ENCODE assay signal across 10 cellular contexts in genomic region chr4:53490965-53491622, GRCh38.
DNase-seq lines count a peak whose midpoint lies in the region; ATAC-seq and TF ChIP-seq lines count a peak whose summit lies in the region.
"Had no signal": no experiment of that assay in that cellular context is flagged by ENCODE, and none has a peak within 500 bp of the region (broad histone marks: within the 10 kb centered on the region; RNA-seq: fewer than 3 reads in every experiment).

No MANE protein-coding gene starts in this region.

- TF ChIP-seq CTCF in CD8-positive, alpha-beta T cell (IDR thresholded peaks at IDR 0.05), result peak; percentile 20
- peak; percentile 26 to 76 (median 71); a peak in 5 of 6 replicates for TF ChIP-seq CTCF in HCT116 (IDR thresholded peaks at IDR 0.05 in 2 of 3, conservative IDR thresholded peaks at IDR 0.05 in 1 of 3; ENCODE audit: borderline replicate concordance in 1 of 3, insufficient read depth in 1 of 3, low read depth in 2 of 3, low read length in 2 of 3)
- TF ChIP-seq CTCF in Peyer's patch (IDR thresholded peaks at IDR 0.05), result peak in 5 of 6 experiments; percentile 36 to 72 (median 67)
- TF ChIP-seq CTCF in epithelial cell of proximal tubule (conservative IDR thresholded peaks at IDR 0.05; ENCODE audit: low read depth, low read length), result peak; percentile 82

- RAD21 ChIA-PET in HCT116 (lab: Charles Lee; ENCODE audit: low non-redundant PET in 1 of 2, low total read pairs in 2 of 2, uncharacterized antibody in 2 of 2, unreplicated experiment in 2 of 2), result no interaction called here

- no peaks in the 10 kb centered on the region for H3K9me3 ChIP-seq in CD8-positive, alpha-beta T cell (ENCODE audit: low read length)
- no peaks in the 10 kb centered on the region for H3K9me3 ChIP-seq in HCT116 (ENCODE audit: control insufficient read depth in 1 of 2, insufficient read depth in 1 of 2, low read depth in 1 of 2, low read length in 2 of 2)
- H3K9me3 ChIP-seq in Peyer's patch, result no peaks in the 10 kb centered on the region

- H3K4me2 ChIP-seq in HCT116 (ENCODE audit: low read length), result no peak overlapping the region

- no peak overlapping the region for H3K4me3 Mint-ChIP-seq in CD8-positive, alpha-beta T cell
- H3K4me3 Mint-ChIP-seq: IgD-negative memory B cell, memory B cell had no signal

- H4K20me1 ChIP-seq in HCT116 (ENCODE audit: insufficient read depth), result no peaks in the 10 kb centered on the region

- POLR2A ChIA-PET in CD8-positive, alpha-beta T cell (lab: Charles Lee), result no interaction called here
- POLR2A ChIA-PET in HCT116 (lab: Charles Lee), result no interaction called here

- CTCF ChIA-PET in CD8-positive, alpha-beta T cell (lab: Charles Lee), result no interaction called here
- CTCF ChIA-PET in HCT116 (lab: Charles Lee), result interaction anchor here (0.9 to 1.8 kb wide), 2 partner anchors 10 to 743 kb away, joined by 5 read pairs; no protein-coding TSS in a partner anchor

- no peak for ATAC-seq in CD8-positive, alpha-beta T cell
- ATAC-seq in HCT116 (peak; percentile 63; the same call in 1 of the 2 replicates), GM21576 (IDR thresholded peaks at IDR 0.05; ENCODE audit: unreplicated experiment) (no peak), GM21423 (IDR thresholded peaks at IDR 0.05; ENCODE audit: unreplicated experiment) (no peak)

- H3K27ac Mint-ChIP-seq in CD8-positive, alpha-beta T cell, result no peak overlapping the region
- H3K27ac Mint-ChIP-seq: IgD-negative memory B cell, memory B cell had no signal

- no peaks in the 10 kb centered on the region for H3K4me1 ChIP-seq in CD8-positive, alpha-beta T cell (ENCODE audit: insufficient read depth, low read length)
- H3K4me1 ChIP-seq in HCT116 (ENCODE audit: control insufficient read depth in 1 of 2, insufficient read depth in 2 of 2, low read length in 2 of 2) (peaks cover 0 to 6% of the 10 kb centered on the region in 2 experiments; a peak in 1 of 4 replicates), Peyer's patch (no peaks in the 10 kb centered on the region)

- no peaks in the 10 kb centered on the region for H3K4me1 Mint-ChIP-seq in CD8-positive, alpha-beta T cell (ENCODE audit: low read depth)
- H3K4me1 Mint-ChIP-seq: IgD-negative memory B cell, memory B cell had no signal

- no peak overlapping the region for H3K9ac ChIP-seq in HCT116 (ENCODE audit: low read length)

- TF ChIP-seq RAD21 in HCT116 (IDR thresholded peaks at IDR 0.05; ENCODE audit: low read depth), result peak; percentile 41

- TF ChIP-seq POLR2A in HCT116 (IDR thresholded peaks at IDR 0.05; ENCODE audit: borderline replicate concordance, extremely low read depth, insufficient read depth, insufficient read length) (no peak), Peyer's patch (IDR thresholded peaks at IDR 0.05) (no peak)

- no peaks in the 10 kb centered on the region for H3K79me2 ChIP-seq in HCT116 (ENCODE audit: insufficient read depth, low read length)

- intact Hi-C loops in CD8-positive, alpha-beta T cell (cut with DNase I, micrococcal nuclease), result loop anchor here in 1 of 2 experiments (5.0 kb wide), 1 partner anchor 741 kb away; no protein-coding TSS in a partner anchor
- intact Hi-C loops in HCT116 (cut with micrococcal nuclease), result loop anchor here (2.0 to 5.0 kb wide), 2 partner anchors 101 to 744 kb away; partner anchors contain the start of gene LNX1

- H3K4me3 ChIP-seq in CD8-positive, alpha-beta T cell (ENCODE audit: low read depth, low read length), result no peak overlapping the region
- H3K4me3 ChIP-seq in HCT116 (replicated peaks in 1 of 2; ENCODE audit: low read depth in 1 of 2, low read length in 2 of 2), result no peak overlapping the region
- no peak overlapping the region for H3K4me3 ChIP-seq in Peyer's patch
- H3K4me3 ChIP-seq in epithelial cell of proximal tubule (ENCODE audit: low read depth, low read length), result no peak overlapping the region

- no peaks in the 10 kb centered on the region for H3K36me3 Mint-ChIP-seq in CD8-positive, alpha-beta T cell
- H3K36me3 Mint-ChIP-seq: IgD-negative memory B cell, memory B cell had no signal

- H3K9me2 ChIP-seq in HCT116 (ENCODE audit: insufficient read depth), result no peaks in the 10 kb centered on the region

- H3K27me3 Mint-ChIP-seq in CD8-positive, alpha-beta T cell (ENCODE audit: low read depth), result peaks cover 5% of the 10 kb centered on the region

- no TSS peak for BruUV-seq in HCT116 (replicated peaks; lab: Mats Ljungman, UMichigan)

- no peak overlapping the region for H2AFZ ChIP-seq in HCT116 (ENCODE audit: low read depth, low read length, poor library complexity, severe bottlenecking)

- H3K36me3 ChIP-seq in CD8-positive, alpha-beta T cell (ENCODE audit: insufficient read depth, low read length), result no peaks in the 10 kb centered on the region
- H3K36me3 ChIP-seq in HCT116 (ENCODE audit: control insufficient read depth in 1 of 2, insufficient read depth in 2 of 2, low read length in 2 of 2), result no peaks in the 10 kb centered on the region
- H3K36me3 ChIP-seq in Peyer's patch, result peaks cover 0 to 3% (median 0%) of the 10 kb centered on the region in 3 donors

- DNase-seq in CD8-positive, alpha-beta T cell, result no peak
- DNase-seq in HCT116 (ENCODE audit: low read depth, low spot score), result peak; percentile 27
- DNase-seq in Peyer's patch, result peak in 1 of 3 donors; percentile 53
- DNase-seq in epithelial cell of proximal tubule (ENCODE audit: low read depth), result no peak
- DNase-seq in non-pigmented ciliary epithelial cell (ENCODE audit: low read depth), result peak; percentile 77
- DNase-seq in stimulated activated CD4-positive, alpha-beta T cell treated with anti-CD3 and anti-CD28 coated beads, Interleukin-2, amount 100 ng/mL, for 48 hours, result no peak

- H3K27me3 ChIP-seq in CD8-positive, alpha-beta T cell (ENCODE audit: insufficient read depth, low read length), result no peaks in the 10 kb centered on the region
- H3K27me3 ChIP-seq in HCT116 (ENCODE audit: insufficient read depth, low read length), result peaks cover 2% of the 10 kb centered on the region; the same call in 1 of the 2 replicates
- H3K27me3 ChIP-seq in Peyer's patch, result no peaks in the 10 kb centered on the region

- no peak overlapping the region for H3K27ac ChIP-seq in CD8-positive, alpha-beta T cell (ENCODE audit: low read depth, low read length)
- H3K27ac ChIP-seq in HCT116 (ENCODE audit: low read depth, low read length) (no peak overlapping the region), Peyer's patch (no peak overlapping the region)

- no peaks in the 10 kb centered on the region for H3K9me3 Mint-ChIP-seq in CD8-positive, alpha-beta T cell
- H3K9me3 Mint-ChIP-seq: IgD-negative memory B cell, memory B cell had no signal

TF ChIP-seq in HCT116, 20 proteins besides CTCF, POLR2A, EP300 and RAD21:
- TF ChIP-seq ZFX (IDR thresholded peaks at IDR 0.05) (no peak), SP1 (IDR thresholded peaks at IDR 0.05; ENCODE audit: low read depth) (no peak), MAX (IDR thresholded peaks at IDR 0.05) (no peak), CEBPB (IDR thresholded peaks at IDR 0.05; ENCODE audit: low read depth) (0 out of 2 replicates have a peak, but pooled peaks have one; percentile 30), YY1 (IDR thresholded peaks at IDR 0.05; ENCODE audit: extremely low read depth, insufficient replicate concordance, low read depth, low read length) (no peak)

Comparison
In these comparisons a context has a peak if more than half of its experiments do, and no peak if none do; other contexts are left out.
1. DNase-seq: peak in HCT116 (single experiment) and non-pigmented ciliary epithelial cell (single experiment); none in CD8-positive, alpha-beta T cell (0 of 7), epithelial cell of proximal tubule (single experiment) and stimulated activated CD4-positive, alpha-beta T cell treated with anti-CD3 and anti-CD28 coated beads, Interleukin-2, amount 100 ng/mL, for 48 hours (0 of 2).
2. CTCF ChIP-seq: peak in every context shown above with its lines; median percentile 82 in epithelial cell of proximal tubule; 71 in HCT116; 67 in Peyer's patch; 20 in CD8-positive, alpha-beta T cell.